In genomic region chr2:156615836-156616322, GRCh38 we compare ENCODE assay signal across 6 cellular contexts.
"Had no signal": no experiment of that assay in that cellular context is flagged by ENCODE, and none has a peak within 500 bp of the region (broad histone marks: within the 10 kb centered on the region; RNA-seq: fewer than 3 reads in every experiment).

No MANE protein-coding gene starts in this region.

- ATAC-seq: HCT116 had no signal

- DNase-seq: GM23248, GOT3, H7, HFFc6, IMR-90 had no signal
